ENCODE assay signal across 28 cellular contexts in genomic region chr20:14991023-14991422, GRCh38.
DNase-seq lines count a peak whose midpoint lies in the region; ATAC-seq, FAIRE-seq and TF ChIP-seq lines count a peak whose summit lies in the region.
"Had no signal": no experiment of that assay in that cellular context is flagged by ENCODE, and none has a peak within 500 bp of the region (broad histone marks: within the 10 kb centered on the region; RNA-seq: fewer than 3 reads in every experiment).

No MANE protein-coding gene starts in this region.

- H3K27me3 ChIP-seq in HepG2 (ENCODE audit: control insufficient read depth in 1 of 2, insufficient read depth in 2 of 2, low read length in 2 of 2) (no peaks in the 10 kb centered on the region), right lobe of liver (no peaks in the 10 kb centered on the region), hepatocyte (no peaks in the 10 kb centered on the region)
- H3K27me3 ChIP-seq: esophagus squamous epithelium had no signal

- H3K27ac Mint-ChIP-seq in activated CD8-positive, alpha-beta T cell treated with anti-CD3 and anti-CD28 coated beads for 36 hours, result no peak overlapping the region
- H3K27ac Mint-ChIP-seq in natural killer cell treated with Interleukin-12 subunit alpha and Interleukin-12 subunit beta and Interleukin-15 and Interleukin-18, amount 100 ng/mL, for 72 hours, result no peak overlapping the region
- H3K27ac Mint-ChIP-seq: activated T-cell treated with anti-CD3 and anti-CD28 coated beads, Interleukin-2, amount 50 U/mL, for 72 hours; B cell; CD8-positive, alpha-beta T cell; endodermal cell; HFFc6; stimulated activated naive CD8-positive, alpha-beta T cell treated with anti-CD3 and anti-CD28 coated beads, Interleukin-15, Interleukin-2, amounts not matched to agents 100 ng/mL and 50 ng/mL, for 24 hours; T-cell had no signal

- BruUV-seq in HepG2 (replicated peaks; lab: Mats Ljungman, UMichigan), result no TSS peak

- no peaks in the 10 kb centered on the region for H3K27me3 Mint-ChIP-seq in activated CD8-positive, alpha-beta T cell treated with anti-CD3 and anti-CD28 coated beads for 36 hours
- no peaks in the 10 kb centered on the region for H3K27me3 Mint-ChIP-seq in natural killer cell treated with Interleukin-12 subunit alpha and Interleukin-12 subunit beta and Interleukin-15 and Interleukin-18, amount 100 ng/mL, for 72 hours
- H3K27me3 Mint-ChIP-seq: stimulated activated naive CD8-positive, alpha-beta T cell treated with anti-CD3 and anti-CD28 coated beads, Interleukin-15, Interleukin-2, amounts not matched to agents 100 ng/mL and 50 ng/mL, for 24 hours; T-cell had no signal

- H3K36me3 Mint-ChIP-seq in activated CD8-positive, alpha-beta T cell treated with anti-CD3 and anti-CD28 coated beads for 36 hours (ENCODE audit: low read depth), result no peaks in the 10 kb centered on the region
- H3K36me3 Mint-ChIP-seq in natural killer cell treated with Interleukin-12 subunit alpha and Interleukin-12 subunit beta and Interleukin-15 and Interleukin-18, amount 100 ng/mL, for 72 hours, result peaks cover 4% of the 10 kb centered on the region
- H3K36me3 Mint-ChIP-seq: CD8-positive, alpha-beta T cell; T-cell had no signal

- H3K4me3 Mint-ChIP-seq in activated CD8-positive, alpha-beta T cell treated with anti-CD3 and anti-CD28 coated beads for 36 hours, result no peak overlapping the region
- no peak overlapping the region for H3K4me3 Mint-ChIP-seq in natural killer cell treated with Interleukin-12 subunit alpha and Interleukin-12 subunit beta and Interleukin-15 and Interleukin-18, amount 100 ng/mL, for 72 hours
- H3K4me3 Mint-ChIP-seq: activated T-cell treated with anti-CD3 and anti-CD28 coated beads, Interleukin-2, amount 50 U/mL, for 72 hours; B cell; CD8-positive, alpha-beta T cell; endodermal cell; HFFc6; stimulated activated naive CD8-positive, alpha-beta T cell treated with anti-CD3 and anti-CD28 coated beads, Interleukin-15, Interleukin-2, amounts not matched to agents 100 ng/mL and 50 ng/mL, for 24 hours; T-cell had no signal

- no peaks in the 10 kb centered on the region for H3K9me3 Mint-ChIP-seq in activated CD8-positive, alpha-beta T cell treated with anti-CD3 and anti-CD28 coated beads for 36 hours
- H3K9me3 Mint-ChIP-seq in natural killer cell treated with Interleukin-12 subunit alpha and Interleukin-12 subunit beta and Interleukin-15 and Interleukin-18, amount 100 ng/mL, for 72 hours, result peaks cover 8% of the 10 kb centered on the region
- H3K9me3 Mint-ChIP-seq: CD8-positive, alpha-beta T cell; endodermal cell; stimulated activated naive CD8-positive, alpha-beta T cell treated with anti-CD3 and anti-CD28 coated beads, Interleukin-15, Interleukin-2, amounts not matched to agents 100 ng/mL and 50 ng/mL, for 24 hours had no signal

- no peaks in the 10 kb centered on the region for H3K4me1 Mint-ChIP-seq in activated CD8-positive, alpha-beta T cell treated with anti-CD3 and anti-CD28 coated beads for 36 hours (ENCODE audit: low read depth)
- H3K4me1 Mint-ChIP-seq in natural killer cell treated with Interleukin-12 subunit alpha and Interleukin-12 subunit beta and Interleukin-15 and Interleukin-18, amount 100 ng/mL, for 72 hours (ENCODE audit: low read depth in 2 of 2), result no peaks in the 10 kb centered on the region
- H3K4me1 Mint-ChIP-seq: B cell, T-cell had no signal

- intact Hi-C loops in HepG2 (cut with micrococcal nuclease; ENCODE audit: unreplicated experiment) (no loop called here), right lobe of liver (cut with DNase I) (no loop called here)
- intact Hi-C loops in activated CD8-positive, alpha-beta T cell treated with anti-CD3 and anti-CD28 coated beads for 36 hours (cut with micrococcal nuclease), result no loop called here

- H3K9me2 ChIP-seq in hepatocyte (replicated peaks; ENCODE audit: insufficient read depth), result no peaks in the 10 kb centered on the region

- 2% methylated on average over 1 of the region's 1 CpG for WGBS in HepG2 (ENCODE audit: low lambda C conversion rate)
- WGBS in right lobe of liver (ENCODE audit: insufficient coverage, low coverage, low lambda C conversion rate, missing lambda C conversion rate), result 23% methylated on average over 1 of the region's 1 CpG
- WGBS in hepatocyte (ENCODE audit: low lambda C conversion rate, missing lambda C conversion rate), result 44% methylated on average over 1 of the region's 1 CpG

- H3K9me3 ChIP-seq in HepG2 (ENCODE audit: low read length) (peaks cover 1% of the 10 kb centered on the region; the same call in 1 of the 2 replicates), right lobe of liver (no peaks in the 10 kb centered on the region), hepatocyte (ENCODE audit: low read depth) (no peaks in the 10 kb centered on the region)
- H3K9me3 ChIP-seq: esophagus squamous epithelium, thoracic aorta had no signal

- H3K79me2 ChIP-seq in HepG2 (ENCODE audit: insufficient read depth, low read length) (no peaks in the 10 kb centered on the region), hepatocyte (no peaks in the 10 kb centered on the region)

- TF ChIP-seq CTCF in HepG2 (CRISPR knock-in tag; IDR thresholded peaks at IDR 0.05) (no peak), right lobe of liver (IDR thresholded peaks at IDR 0.05) (no peak), cardiac fibroblast (IDR thresholded peaks at IDR 0.05; ENCODE audit: low read depth, low read length) (no peak), hepatocyte (IDR thresholded peaks at IDR 0.05; ENCODE audit: poor library complexity) (no peak)
- TF ChIP-seq CTCF in activated CD8-positive, alpha-beta T cell treated with anti-CD3 and anti-CD28 coated beads for 36 hours (IDR thresholded peaks at IDR 0.05), result no peak

- H2AFZ ChIP-seq in HepG2 (ENCODE audit: low read length) (peak overlapping the region; percentile 42), hepatocyte (no peak overlapping the region)
- H2AFZ ChIP-seq: PC-9 had no signal

- TF ChIP-seq EP300 in HepG2 (IDR thresholded peaks at IDR 0.05; ENCODE audit: low read depth in 2 of 2, low read length in 2 of 2) (peak in 1 of 2 experiments; percentile 96; a peak in 3 of 4 replicates), HepG2 (CRISPR knock-in tag; IDR thresholded peaks at IDR 0.05; ENCODE audit: borderline replicate concordance) (peak; percentile 92)

- no peak for FAIRE-seq in HepG2 (lab: Jason Lieb, UNC)
- FAIRE-seq: urothelium cell line had no signal

- in situ Hi-C loops in HepG2 (cut with HindIII; ENCODE audit: extremely low pct_ligation_motif_present, low pct_unique_long_range_greater_than_20kb), result no loop called here

- no peak for TF ChIP-seq RAD21 in HepG2 (CRISPR knock-in tag; IDR thresholded peaks at IDR 0.05)

- TF ChIP-seq POLR2A in HepG2 (IDR thresholded peaks at IDR 0.05; ENCODE audit: insufficient read depth in 1 of 2, low read depth in 2 of 2, low read length in 2 of 2), result no peak
- TF ChIP-seq POLR2A in right lobe of liver (IDR thresholded peaks at IDR 0.05), result no peak

- peak; percentile 67 for ATAC-seq in HepG2
- no peak for ATAC-seq in right lobe of liver
- no peak for ATAC-seq in activated CD8-positive, alpha-beta T cell treated with anti-CD3 and anti-CD28 coated beads for 36 hours
- ATAC-seq in natural killer cell treated with Interleukin-12 subunit alpha and Interleukin-12 subunit beta and Interleukin-15 and Interleukin-18, amount 100 ng/mL, for 72 hours, result no peak
- ATAC-seq: activated T-cell treated with anti-CD3 and anti-CD28 coated beads, Interleukin-2, amount 50 U/mL, for 72 hours; CD8-positive, alpha-beta T cell; left cardiac atrium; T-cell had no signal

- CTCF ChIA-PET in HepG2 (lab: Yijun Ruan, JAX; ENCODE audit: low intra/inter-chr PET ratio, low total read pairs), result no interaction called here
- CTCF ChIA-PET in activated CD8-positive, alpha-beta T cell treated with anti-CD3 and anti-CD28 coated beads for 36 hours (lab: Charles Lee), result no interaction called here

- H4K20me1 ChIP-seq in HepG2 (ENCODE audit: insufficient read depth, low read length) (no peaks in the 10 kb centered on the region), hepatocyte (ENCODE audit: insufficient read depth, poor library complexity, severe bottlenecking) (no peaks in the 10 kb centered on the region)

- H3K36me3 ChIP-seq in HepG2 (replicated peaks in 1 of 2; ENCODE audit: control insufficient read depth in 1 of 2, insufficient read depth in 2 of 2, low read length in 2 of 2) (no peaks in the 10 kb centered on the region), right lobe of liver (no peaks in the 10 kb centered on the region), hepatocyte (replicated peaks; ENCODE audit: insufficient read depth, low read depth) (no peaks in the 10 kb centered on the region)
- H3K36me3 ChIP-seq: esophagus squamous epithelium, thoracic aorta had no signal

- DNase-seq in HepG2 (ENCODE audit: low spot score) (peak; percentile 91), right lobe of liver (no peak), cardiac fibroblast (ENCODE audit: low read depth in 2 of 2) (peak; percentile 11 to 20), hepatocyte (ENCODE audit: low spot score) (peak; percentile 27), SK-N-DZ (ENCODE audit: low spot score) (no peak), SW480 (ENCODE audit: low spot score) (no peak)
- no peak for DNase-seq in activated CD8-positive, alpha-beta T cell treated with anti-CD3 and anti-CD28 coated beads for 36 hours
- no peak for DNase-seq in natural killer cell treated with Interleukin-12 subunit alpha and Interleukin-12 subunit beta and Interleukin-15 and Interleukin-18, amount 100 ng/mL, for 72 hours (ENCODE audit: low spot score)
- DNase-seq: activated CD4-positive, CD25-positive, alpha-beta regulatory T cell; activated naive CD4-positive, alpha-beta T cell treated with anti-CD3 and anti-CD28 coated beads, Interleukin-2, amount 50 U/mL, for 16 hours; activated T-cell treated with anti-CD3 and anti-CD28 coated beads, Interleukin-2, amount 50 U/mL, for 72 hours; CD8-positive, alpha-beta T cell; cortex of kidney; DMS 273 treated with DMSO at 0.1 percent for 48 hours; endodermal cell; esophagus squamous epithelium; GOT3; HFFc6; Karpas-422; left cardiac atrium; NCI-H524 treated with DMSO at 0.1 percent for 48 hours; posterior cingulate gyrus; T-cell had no signal

- POLR2A ChIA-PET in HepG2 (lab: Yijun Ruan, JAX), result interaction anchor here (2.7 to 5.1 kb wide), 2 partner anchors 11 to 70 kb away, joined by 18 to 41 read pairs; no protein-coding TSS in a partner anchor
- POLR2A ChIA-PET in activated CD8-positive, alpha-beta T cell treated with anti-CD3 and anti-CD28 coated beads for 36 hours (lab: Charles Lee), result no interaction called here

- H3K4me3 ChIP-seq in HepG2 (replicated peaks in 1 of 3; ENCODE audit: insufficient read depth in 1 of 3, low read depth in 2 of 3, low read length in 3 of 3) (no peak overlapping the region), right lobe of liver (no peak overlapping the region), cardiac fibroblast (replicated peaks in 1 of 2; ENCODE audit: low read depth in 2 of 2, low read length in 2 of 2) (no peak overlapping the region), hepatocyte (no peak overlapping the region)
- H3K4me3 ChIP-seq: esophagus squamous epithelium, PC-9, thoracic aorta had no signal

- peak overlapping the region; percentile 8; the same call in 1 of the 2 replicates for H3K9ac ChIP-seq in HepG2 (ENCODE audit: insufficient read depth, low read depth, low read length)

- peak overlapping the region; percentile 61 for H3K27ac ChIP-seq in HepG2 (ENCODE audit: extremely low read length, insufficient read depth, low read length)
- no peak overlapping the region for H3K27ac ChIP-seq in right lobe of liver
- peak overlapping the region; percentile 15 for H3K27ac ChIP-seq in hepatocyte
- H3K27ac ChIP-seq: esophagus squamous epithelium, thoracic aorta had no signal

- no peak overlapping the region; the same call in 1 of the 2 replicates for H3K4me2 ChIP-seq in HepG2 (ENCODE audit: low read depth, low read length)
- no peak overlapping the region for H3K4me2 ChIP-seq in hepatocyte
- H3K4me2 ChIP-seq: PC-9 had no signal

- H3K4me1 ChIP-seq in HepG2 (ENCODE audit: insufficient read depth, low read length) (peaks cover 70% of the 10 kb centered on the region), right lobe of liver (peaks cover 0 to 10% (median 4%) of the 10 kb centered on the region in 4 donors), hepatocyte (ENCODE audit: insufficient read depth) (peaks cover 21% of the 10 kb centered on the region)
- H3K4me1 ChIP-seq: esophagus squamous epithelium had no signal

Comparison
In these comparisons a context has a peak if more than half of its experiments do, and no peak if none do; other contexts are left out.
1. DNase-seq: peak in HepG2 (single experiment), cardiac fibroblast (2 of 2) and hepatocyte (single experiment); none in right lobe of liver (0 of 3), activated CD8-positive, alpha-beta T cell treated with anti-CD3 and anti-CD28 coated beads for 36 hours (single experiment), natural killer cell treated with Interleukin-12 subunit alpha and Interleukin-12 subunit beta and Interleukin-15 and Interleukin-18, amount 100 ng/mL, for 72 hours (single experiment), SK-N-DZ (single experiment) and SW480 (single experiment).
2. H3K27ac ChIP-seq: peak in HepG2 (single experiment) and hepatocyte (single experiment); none in right lobe of liver (0 of 3).